18 cellular contexts compared by ENCODE assay signal in genomic region chr6:145368075-145368474, GRCh38.
DNase-seq lines count a peak whose midpoint lies in the region; ATAC-seq, FAIRE-seq and TF ChIP-seq lines count a peak whose summit lies in the region.
"Had no signal": no experiment of that assay in that cellular context is flagged by ENCODE, and none has a peak within 500 bp of the region (broad histone marks: within the 10 kb centered on the region; RNA-seq: fewer than 3 reads in every experiment).

No MANE protein-coding gene starts in this region.

- H3K27me3 ChIP-seq in left ventricle myocardium inferior (ENCODE audit: low read depth): no peaks in the 10 kb centered on the region
- H3K27me3 ChIP-seq: BLaER1 treated with 17β-estradiol and CSF1 and Interleukin-3, amounts not matched to agents 10 nM and 100 nM; SJSA1 had no signal

- ATAC-seq in Right ventricle myocardium superior (ENCODE audit: poor library complexity): peak; percentile 50

- CTCF ChIA-PET in HEK293T (lab: Yijun Ruan, JAX): no interaction called here

- H3K36me3 ChIP-seq in left ventricle myocardium inferior: no peaks in the 10 kb centered on the region
- H3K36me3 ChIP-seq: BLaER1 treated with 17β-estradiol and CSF1 and Interleukin-3, amounts not matched to agents 10 nM and 100 nM; SJSA1 had no signal

- H3K27ac ChIP-seq in left ventricle myocardium inferior (replicated peaks): no peak overlapping the region
- H3K27ac ChIP-seq: BLaER1 treated with 17β-estradiol and CSF1 and Interleukin-3, amounts not matched to agents 10 nM and 100 nM; PC-9; SJSA1 had no signal

- H3K4me3 ChIP-seq in left ventricle myocardium inferior: no peak overlapping the region
- H3K4me3 ChIP-seq: BLaER1 treated with 17β-estradiol and CSF1 and Interleukin-3, amounts not matched to agents 10 nM and 100 nM; PC-9; SJSA1 had no signal

- DNase-seq in Right ventricle myocardium superior (no peak), left ventricle myocardium inferior (no peak), GM03348 (ENCODE audit: low spot score) (peak; percentile 18), fibroblast of gingiva (ENCODE audit: low read depth) (peak; percentile 45), HEK293T (ENCODE audit: extremely low spot score) (no peak), GM12892 (ENCODE audit: insufficient read length) (no peak), NCI-H2196 (lab: John Stamatoyannopoulos, UW; ENCODE audit: unreplicated experiment) (no peak)
- DNase-seq: 8988T; CD8-positive, alpha-beta memory T cell; KBM-7; NCI-H1105 treated with DMSO at 0.1 percent for 48 hours; NCI-H1694; NCI-H2081 treated with DMSO at 0.1 percent for 48 hours; NCI-H510A treated with DMSO at 0.1 percent for 48 hours; PC-9 had no signal

- TF ChIP-seq POLR2A in GM12892 (IDR thresholded peaks at IDR 0.05; ENCODE audit: low read depth, low read length): no peak

- FAIRE-seq in islet of Langerhans (lab: Jason Lieb, UNC) (peak; percentile 76), GM12892 (lab: Jason Lieb, UNC) (no peak)

- H3K9me3 ChIP-seq in left ventricle myocardium inferior (replicated peaks): peaks cover 11% of the 10 kb centered on the region
- H3K9me3 ChIP-seq: SJSA1 had no signal

- no peak for TF ChIP-seq CTCF in left ventricle myocardium inferior (IDR thresholded peaks at IDR 0.05; ENCODE audit: borderline replicate concordance)

- intact Hi-C loops in Right ventricle myocardium superior (cut with DNase I) (no loop called here), left ventricle myocardium inferior (cut with micrococcal nuclease) (no loop called here)

- H3K4me1 ChIP-seq in left ventricle myocardium inferior: peaks cover 9% of the 10 kb centered on the region
- H3K4me1 ChIP-seq: SJSA1 had no signal

- POLR2A ChIA-PET in HEK293T (lab: Yijun Ruan, JAX): no interaction called here

TF ChIP-seq in HEK293T, 16 proteins besides CTCF, POLR2A, EP300 and RAD21:
- TF ChIP-seq HDGF (IDR thresholded peaks at IDR 0.05; ENCODE audit: borderline replicate concordance): no peak
- no peak for TF ChIP-seq TARDBP (IDR thresholded peaks at IDR 0.05)
- TF ChIP-seq L3MBTL2 (conservative IDR thresholded peaks at IDR 0.05): no peak
- TF ChIP-seq SP1 (IDR thresholded peaks at IDR 0.05): no peak
- no peak for TF ChIP-seq ARNT (IDR thresholded peaks at IDR 0.05)
- TF ChIP-seq NFRKB (IDR thresholded peaks at IDR 0.05): no peak
- TF ChIP-seq FOXA1 (IDR thresholded peaks at IDR 0.05): no peak
- TF ChIP-seq FOXM1 (IDR thresholded peaks at IDR 0.05; ENCODE audit: borderline replicate concordance): no peak

Comparison
In these comparisons a context has a peak if more than half of its experiments do, and no peak if none do; other contexts are left out.
1. DNase-seq: peak in GM03348 (single experiment) and fibroblast of gingiva (single experiment); none in Right ventricle myocardium superior (single experiment), left ventricle myocardium inferior (single experiment), HEK293T (single experiment), GM12892 (single experiment) and NCI-H2196 (single experiment).